ENCODE assay signal across 9 cellular contexts in the genomic region with DNA sequence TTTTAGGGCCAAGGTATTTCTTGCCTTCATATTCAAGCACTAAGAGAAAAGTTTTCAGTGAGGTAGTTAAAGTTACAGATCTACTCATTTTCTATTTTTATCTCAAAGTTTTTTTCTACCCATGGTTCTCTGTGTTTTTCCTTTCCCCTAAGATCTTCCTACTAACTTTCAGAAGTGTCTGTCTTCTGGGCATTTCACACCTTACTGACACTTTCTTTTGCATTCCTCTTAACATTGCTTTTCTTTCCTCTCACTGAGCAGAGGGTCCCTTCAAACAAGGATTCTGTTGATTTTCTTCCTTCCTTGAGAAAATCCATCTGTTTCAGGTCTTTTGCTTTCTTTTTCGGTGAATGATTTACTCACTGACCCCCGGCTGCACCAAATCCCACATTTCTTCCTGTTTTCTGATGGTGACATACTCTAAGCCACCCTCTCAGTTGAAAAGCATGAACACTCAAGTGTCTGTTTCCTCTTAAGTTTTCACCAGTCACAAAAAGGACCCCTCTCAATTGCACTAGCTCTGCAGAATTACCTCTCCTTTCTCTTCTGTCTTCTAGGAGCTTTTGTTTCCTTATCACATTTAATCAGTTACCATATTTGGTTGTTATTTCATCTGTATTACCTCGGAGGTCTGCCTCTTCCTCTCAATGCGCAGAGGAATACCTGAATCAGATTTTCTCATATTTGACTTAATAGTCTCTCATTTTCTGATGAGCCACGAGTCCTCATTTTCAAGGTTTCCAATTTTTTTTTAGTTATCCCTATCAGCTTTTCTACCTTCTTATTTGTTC.
A peak's percentile ranks its signal among the peaks of the same experiment; 100 is the strongest.
DNase-seq lines count a peak whose midpoint lies in the region; ATAC-seq and TF ChIP-seq lines count a peak whose summit lies in the region.
"Had no signal": no experiment of that assay in that cellular context is flagged by ENCODE, and none has a peak within 500 bp of the region (broad histone marks: within the 10 kb centered on the region; RNA-seq: fewer than 3 reads in every experiment).

No MANE protein-coding gene starts in this region.

- ATAC-seq in GM18861 (IDR thresholded peaks at IDR 0.05; ENCODE audit: unreplicated experiment) (peak; percentile 46), HG02884 (IDR thresholded peaks at IDR 0.05; ENCODE audit: unreplicated experiment) (no peak)

- no peaks in the 10 kb centered on the region for H3K27me3 ChIP-seq in Loucy (ENCODE audit: insufficient read depth, low read length, poor library complexity, severe bottlenecking)

- no peaks in the 10 kb centered on the region for H3K79me2 ChIP-seq in Loucy (ENCODE audit: insufficient read depth, low read length)

- in situ Hi-C loops in ACHN (cut with HindIII; ENCODE audit: low pct_ligation_motif_present, low pct_unique_long_range_greater_than_20kb, low sequenced_read_pairs): no loop called here

- POLR2A ChIA-PET in RWPE1 (lab: Yijun Ruan, JAX; ENCODE audit: low non-redundant PET): no interaction called here

- H3K36me3 ChIP-seq in Loucy (ENCODE audit: insufficient read depth, low read length): no peaks in the 10 kb centered on the region

- H3K4me3 ChIP-seq in Loucy (ENCODE audit: low read length, poor library complexity, severe bottlenecking): no peak overlapping the region

- no peaks in the 10 kb centered on the region for H4K20me1 ChIP-seq in Loucy (ENCODE audit: insufficient read depth, low read length, poor library complexity, severe bottlenecking)

- DNase-seq in ACHN (peak; percentile 35), glomerular visceral epithelial cell (ENCODE audit: extremely low spot score) (peak; percentile 52), AML-193 (lab: John Stamatoyannopoulos, UW) (no peak), retina (no peak), RWPE1 (ENCODE audit: low spot score) (no peak)
- DNase-seq: naive B cell had no signal

- CTCF ChIA-PET in RWPE1 (lab: Yijun Ruan, JAX): interaction anchor here (0.6 to 0.7 kb wide), 2 partner anchors 405 to 1315 kb away, joined by 3 read pairs; no protein-coding TSS in a partner anchor

- H2AFZ ChIP-seq in Loucy (ENCODE audit: low read length): peak overlapping the region; percentile 50; the same call in 1 of the 2 replicates

- H3K27ac ChIP-seq in RWPE1: no peak overlapping the region

- peak overlapping the region; percentile 17 for H3K4me2 ChIP-seq in Loucy (ENCODE audit: low read depth, low read length, poor library complexity, severe bottlenecking)

- no peak for TF ChIP-seq CTCF in Loucy (conservative IDR thresholded peaks at IDR 0.05; ENCODE audit: low read length)
- no peak for TF ChIP-seq CTCF in RWPE1 (conservative IDR thresholded peaks at IDR 0.05; ENCODE audit: low read depth)

- no peaks in the 10 kb centered on the region for H3K9me2 ChIP-seq in Loucy (replicated peaks; ENCODE audit: low read depth, low read length)

- H3F3A ChIP-seq in Loucy (ENCODE audit: low read depth): no peaks in the 10 kb centered on the region

- no peaks in the 10 kb centered on the region for H3K9me3 ChIP-seq in Loucy (ENCODE audit: insufficient read depth, low read depth, low read length)

- H3K9ac ChIP-seq in Loucy (ENCODE audit: low read depth, low read length, poor library complexity, severe bottlenecking): no peak overlapping the region

- H3K4me1 ChIP-seq in Loucy (ENCODE audit: insufficient read depth, low read length, poor library complexity, severe bottlenecking): no peaks in the 10 kb centered on the region

Comparison
In these comparisons a context has a peak if more than half of its experiments do, and no peak if none do; other contexts are left out.
1. DNase-seq: peak in ACHN (single experiment) and glomerular visceral epithelial cell (single experiment); none in AML-193 (0 of 2), retina (single experiment) and RWPE1 (single experiment).